In genomic region chr20:16562259-16562658, GRCh38 we compare ENCODE assay signal across 25 cellular contexts.
"Had no signal": no experiment of that assay in that cellular context is flagged by ENCODE, and none has a peak within 500 bp of the region (broad histone marks: within the 10 kb centered on the region; RNA-seq: fewer than 3 reads in every experiment).

No MANE protein-coding gene starts in this region.

- H3K4me3 ChIP-seq: dorsolateral prefrontal cortex, esophagus muscularis mucosa, hepatocyte, mucosa of descending colon, neural progenitor cell, pancreas, psoas muscle, right atrium auricular region, sigmoid colon, stomach, thoracic aorta, transverse colon had no signal

- ATAC-seq: foreskin keratinocyte; naive thymus-derived CD8-positive, alpha-beta T cell; pancreas; psoas muscle had no signal

- H3K36me3 ChIP-seq: esophagus muscularis mucosa, neural progenitor cell, pancreas, right atrium auricular region, sigmoid colon, stomach, thoracic aorta, transverse colon had no signal

- FAIRE-seq: kidney, pancreas, small intestine had no signal

- H3K9me3 ChIP-seq: esophagus muscularis mucosa, mucosa of descending colon, pancreas, psoas muscle, right atrium auricular region, sigmoid colon, stomach, thoracic aorta, transverse colon had no signal

- H3K9me3 Mint-ChIP-seq: central memory CD8-positive, alpha-beta T cell; neural progenitor cell had no signal

- H3K4me1 ChIP-seq: foreskin keratinocyte, pancreas, psoas muscle, right atrium auricular region, sigmoid colon had no signal

- H3K27me3 Mint-ChIP-seq: central memory CD8-positive, alpha-beta T cell; naive thymus-derived CD8-positive, alpha-beta T cell had no signal

- H3K27ac ChIP-seq: dorsolateral prefrontal cortex, esophagus muscularis mucosa, foreskin keratinocyte, neural progenitor cell, pancreas, psoas muscle, right atrium auricular region, sigmoid colon, stomach, thoracic aorta, transverse colon had no signal

- H3K4me3 Mint-ChIP-seq: central memory CD8-positive, alpha-beta T cell; naive thymus-derived CD8-positive, alpha-beta T cell; neural progenitor cell had no signal

- DNase-seq: cortex of kidney; dorsolateral prefrontal cortex; effector CD8-positive, alpha-beta T cell; foreskin keratinocyte; head of caudate nucleus; kidney; mammary epithelial cell; mucosa of descending colon; naive thymus-derived CD8-positive, alpha-beta T cell; nucleus accumbens; pancreas; psoas muscle; sigmoid colon; small intestine; stimulated activated CD4-positive, alpha-beta T cell treated with anti-CD3 and anti-CD28 coated beads, Interleukin-12 subunit alpha, Interleukin-12 subunit beta, amount 100 ng/mL, for 4 hours; stimulated activated naive CD4-positive, alpha-beta T cell; stomach; substantia nigra; transverse colon had no signal

- H3K27me3 ChIP-seq: dorsolateral prefrontal cortex, esophagus muscularis mucosa, foreskin keratinocyte, hepatocyte, neural progenitor cell, pancreas, right atrium auricular region, sigmoid colon, stomach, transverse colon had no signal

- H2AFZ ChIP-seq: hepatocyte, neural progenitor cell had no signal

- H3K36me3 Mint-ChIP-seq: neural progenitor cell had no signal

- H3K9ac ChIP-seq: neural progenitor cell had no signal
